In genomic region chr16:86050591-86051375, GRCh38 we compare ENCODE assay signal across 17 cellular contexts.
A peak's percentile ranks its signal among the peaks of the same experiment; 100 is the strongest.
DNase-seq lines count a peak whose midpoint lies in the region; ATAC-seq and TF ChIP-seq lines count a peak whose summit lies in the region.
"Had no signal": no experiment of that assay in that cellular context is flagged by ENCODE, and none has a peak within 500 bp of the region (broad histone marks: within the 10 kb centered on the region; RNA-seq: fewer than 3 reads in every experiment).

No MANE protein-coding gene starts in this region.

- no peak overlapping the region for H2BK5ac ChIP-seq in neuronal stem cell (ENCODE audit: low read length)

- intact Hi-C loops in testis (cut with DNase I; ENCODE audit: low total_unique reads) = no loop called here

- H3K4me3 ChIP-seq in HEK293 (ENCODE audit: low read depth, low read length) (no peak overlapping the region), RWPE2 (ENCODE audit: severe bottlenecking) (no peak overlapping the region), neuronal stem cell (ENCODE audit: low read length in 2 of 2) (no peak overlapping the region), testis (no peak overlapping the region)
- H3K4me3 ChIP-seq: A549, GM23248, K562 had no signal

- CTCF ChIA-PET in HEK293 (lab: Yijun Ruan, JAX) = interaction anchor here (1.0 to 1.4 kb wide), 3 partner anchors 467 to 469 kb away, joined by 3 to 4 read pairs (median 3); no protein-coding TSS in a partner anchor

- no peak for TF ChIP-seq POLR2A in testis (IDR thresholded peaks at IDR 0.05)

- no CpG with 5 or more reads among the region's 18 CpGs for WGBS in neuronal stem cell (ENCODE audit: extremely low coverage in 2 of 2, insufficient read length in 2 of 2, insufficient replicate concordance in 1 of 2), 2 donors
- 84 to 89% methylated on average over 18 of the region's 18 CpGs for WGBS in testis, 2 donors

- no peak overlapping the region for H3K14ac ChIP-seq in neuronal stem cell (ENCODE audit: low read length)

- no peak overlapping the region for H2AFZ ChIP-seq in neuronal stem cell (ENCODE audit: low read length)
- H2AFZ ChIP-seq: GM23248 had no signal

- H3K4ac ChIP-seq in neuronal stem cell (ENCODE audit: low read length) = no peak overlapping the region

- H3K9me3 ChIP-seq in HEK293 (ENCODE audit: control insufficient read depth, insufficient read depth, low read depth, low read length) (no peaks in the 10 kb centered on the region), RWPE2 (ENCODE audit: severe bottlenecking) (no peaks in the 10 kb centered on the region), neuronal stem cell (replicated peaks in 1 of 2; ENCODE audit: control insufficient read depth in 2 of 2, insufficient read depth in 1 of 2, low read depth in 1 of 2, low read length in 2 of 2) (no peaks in the 10 kb centered on the region), testis (no peaks in the 10 kb centered on the region)
- H3K9me3 ChIP-seq: A549 had no signal

- ATAC-seq in RWPE2 (ENCODE audit: low read depth) (no peak), GM18867 (IDR thresholded peaks at IDR 0.05; ENCODE audit: unreplicated experiment) (no peak), GM21528 (IDR thresholded peaks at IDR 0.05; ENCODE audit: low FRiP score, unreplicated experiment) (no peak)
- ATAC-seq: A549; CD8-positive, alpha-beta T cell; K562 had no signal

- no peak overlapping the region for H3K23ac ChIP-seq in neuronal stem cell (ENCODE audit: low read depth, low read length, poor library complexity)

- POLR2A ChIA-PET in HEK293 (lab: Yijun Ruan, JAX) = no interaction called here

- H2BK120ac ChIP-seq in neuronal stem cell (ENCODE audit: low read depth, low read length) = no peak overlapping the region

- no peak overlapping the region for H4K91ac ChIP-seq in neuronal stem cell (ENCODE audit: low read depth, low read length, poor library complexity)

- no peak overlapping the region for H2BK12ac ChIP-seq in neuronal stem cell (ENCODE audit: low read length)

- H3K18ac ChIP-seq in neuronal stem cell (ENCODE audit: low read length) = peak overlapping the region; percentile 29

- TF ChIP-seq CTCF in HEK293 (tag by site-specific recombination; IDR thresholded peaks at IDR 0.05) = no peak
- TF ChIP-seq CTCF in RWPE2 (IDR thresholded peaks at IDR 0.05; ENCODE audit: poor library complexity, severe bottlenecking) = no peak
- TF ChIP-seq CTCF in testis (IDR thresholded peaks at IDR 0.05) = no peak

- H3K4me2 ChIP-seq in neuronal stem cell (ENCODE audit: insufficient read depth, low read length, poor library complexity, severe bottlenecking) = no peak overlapping the region
- H3K4me2 ChIP-seq: A549 had no signal

- DNase-seq in RWPE2 (ENCODE audit: low spot score) = peak; percentile 34
- DNase-seq in foreskin melanocyte = peak; percentile 52
- DNase-seq in neuronal stem cell (ENCODE audit: low spot score) = no peak
- DNase-seq in NCI-H524 (lab: John Stamatoyannopoulos, UW) = no peak
- no peak for DNase-seq in testis
- DNase-seq: CD8-positive, alpha-beta T cell; COR-L47; DMS53; GF-D8; H7 had no signal

- H3K4me1 ChIP-seq in HEK293 (ENCODE audit: control insufficient read depth, insufficient read depth, low read length) = no peaks in the 10 kb centered on the region; the same call in none of the 2 replicates
- no peaks in the 10 kb centered on the region for H3K4me1 ChIP-seq in RWPE2 (ENCODE audit: insufficient read depth, poor library complexity, severe bottlenecking)
- peaks cover 0 to 7% of the 10 kb centered on the region in 2 donors for H3K4me1 ChIP-seq in neuronal stem cell (ENCODE audit: control insufficient read depth in 2 of 2, insufficient read depth in 1 of 2, low read depth in 1 of 2, low read length in 2 of 2)
- no peaks in the 10 kb centered on the region for H3K4me1 ChIP-seq in testis
- H3K4me1 ChIP-seq: A549 had no signal

- H3K27me3 ChIP-seq in RWPE2 (ENCODE audit: insufficient read depth, poor library complexity, severe bottlenecking) (peaks cover 83% of the 10 kb centered on the region), neuronal stem cell (ENCODE audit: control insufficient read depth in 3 of 3, insufficient read depth in 3 of 3, low read depth in 1 of 3, low read length in 3 of 3) (peaks cover 0 to 44% (median 0%) of the 10 kb centered on the region in 3 experiments), testis (no peaks in the 10 kb centered on the region)

- H3K79me1 ChIP-seq in neuronal stem cell (ENCODE audit: low read depth, low read length) = no peaks in the 10 kb centered on the region

- peak overlapping the region; percentile 51 for H2AK5ac ChIP-seq in neuronal stem cell (ENCODE audit: low read depth, low read length)

- H3K9ac ChIP-seq in neuronal stem cell (ENCODE audit: low read depth, low read length, poor library complexity) = no peak overlapping the region
- H3K9ac ChIP-seq: GM23248 had no signal

- H2BK15ac ChIP-seq in neuronal stem cell (ENCODE audit: low read length) = no peak overlapping the region

- H4K8ac ChIP-seq in neuronal stem cell (ENCODE audit: low read depth, low read length) = no peak overlapping the region

- H3K36me3 ChIP-seq in HEK293 (ENCODE audit: control insufficient read depth in 2 of 2, insufficient read depth in 1 of 2, low read length in 2 of 2) (no peaks in the 10 kb centered on the region), RWPE2 (ENCODE audit: low read depth) (no peaks in the 10 kb centered on the region), neuronal stem cell (replicated peaks in 1 of 2; ENCODE audit: control insufficient read depth in 2 of 2, insufficient read depth in 2 of 2, low read length in 2 of 2) (no peaks in the 10 kb centered on the region), testis (ENCODE audit: low read depth, missing control alignments) (no peaks in the 10 kb centered on the region)

- H3K27ac ChIP-seq in HEK293 (ENCODE audit: extremely low read depth, low read depth, low read length) (peak overlapping the region; percentile 9; the same call in 1 of the 2 replicates), RWPE2 (ENCODE audit: poor library complexity, severe bottlenecking) (no peak overlapping the region), neuronal stem cell (replicated peaks; ENCODE audit: low read length) (no peak overlapping the region), testis (no peak overlapping the region)
- H3K27ac ChIP-seq: A549, GM23248, HL-60 had no signal

TF ChIP-seq in HEK293, 187 proteins besides CTCF, POLR2A, EP300 and RAD21:
- no peak for TF ChIP-seq ZBTB49 (tag by site-specific recombination; IDR thresholded peaks at IDR 0.05; ENCODE audit: low read depth)

Comparison
In these comparisons a context has a peak if more than half of its experiments do, and no peak if none do; other contexts are left out.
1. DNase-seq: peak in RWPE2 (single experiment) and foreskin melanocyte (single experiment); none in neuronal stem cell (single experiment), NCI-H524 (0 of 2) and testis (single experiment).